In the genomic region with DNA sequence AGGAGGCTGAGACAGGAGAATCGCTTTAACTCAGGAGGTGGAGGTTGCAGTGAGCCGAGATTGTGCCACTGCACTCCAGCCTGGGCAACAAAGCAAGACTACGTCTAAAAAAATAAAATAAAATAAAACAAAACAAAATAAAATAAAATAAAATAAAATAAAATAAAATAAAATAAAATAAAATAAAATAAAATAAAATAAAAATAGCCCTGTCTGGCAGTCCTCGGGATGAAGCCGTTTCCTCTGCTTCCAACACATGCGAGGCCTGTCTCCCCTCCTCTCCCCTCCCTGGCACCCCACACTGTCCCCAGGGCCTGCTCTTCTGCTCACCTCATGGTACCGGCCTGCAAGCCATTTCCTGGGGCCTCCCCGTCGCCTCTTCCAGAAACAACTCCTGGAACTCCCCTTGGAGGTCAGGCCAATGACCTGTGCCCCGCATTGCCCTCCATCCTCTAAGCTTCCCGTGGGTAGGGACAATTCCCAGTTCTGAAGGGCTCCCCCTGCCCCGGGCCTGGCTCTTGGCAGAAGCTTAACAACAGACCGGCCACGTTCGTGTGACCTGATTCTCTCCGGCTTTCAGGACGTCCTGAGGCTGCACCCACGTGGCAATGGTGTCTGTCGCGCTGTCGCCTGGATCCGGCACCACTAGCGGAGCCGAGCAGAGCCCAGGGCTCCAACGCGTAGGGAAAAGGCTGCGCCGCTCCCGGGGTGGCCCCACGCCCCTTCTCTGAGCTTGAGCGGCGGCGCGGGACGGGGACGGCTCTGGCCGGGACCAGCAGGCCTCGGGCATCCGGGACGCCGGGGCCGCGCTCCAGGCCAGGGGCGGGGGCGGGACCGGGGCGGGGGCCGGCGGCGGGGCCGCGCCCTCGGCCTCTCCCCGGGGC, we compare ENCODE assay signal across 8 cellular contexts. TPM values are rescaled to one million over a fixed set of nuclear protein-coding genes. Genes with fewer than 3 reads are reported as not detected.
DNase-seq lines count a peak whose midpoint lies in the region; ATAC-seq and TF ChIP-seq lines count a peak whose summit lies in the region.

No MANE protein-coding gene starts in this region.

- H3K27me3 ChIP-seq in HL-60 (ENCODE audit: insufficient read depth, poor library complexity, severe bottlenecking) (no peaks in the 10 kb centered on the region), esophagus muscularis mucosa (no peaks in the 10 kb centered on the region), vagina (no peaks in the 10 kb centered on the region)
- no peaks in the 10 kb centered on the region for H3K27me3 ChIP-seq in naive thymus-derived CD4-positive, alpha-beta T cell (ENCODE audit: control insufficient read depth in 2 of 2, insufficient read depth in 2 of 2, low read length in 2 of 2)

- H3K4me1 Mint-ChIP-seq in activated CD4-positive, alpha-beta memory T cell treated with anti-CD3 and anti-CD28 coated beads, Interleukin-2, amount 10 ng/mL, durations not matched to agents 7 days and 5 days: peaks cover 45% of the 10 kb centered on the region
- peaks cover 19 to 47% (median 26%) of the 10 kb centered on the region in 7 donors for H3K4me1 Mint-ChIP-seq in naive thymus-derived CD4-positive, alpha-beta T cell

- DNase-seq in ELF-1 (ENCODE audit: low read depth, low spot score) (peak; percentile 43), HL-60 (ENCODE audit: low read depth in 1 of 2, low spot score in 1 of 2) (peak in 1 of 2 experiments; percentile 50), esophagus muscularis mucosa (ENCODE audit: extremely low spot score) (no peak), vagina (ENCODE audit: extremely low spot score in 2 of 2) (no peak), NCI-H187 treated with DMSO at 0.1 percent for 48 hours (lab: John Stamatoyannopoulos, UW) (no peak)
- peak; percentile 53 for DNase-seq in activated CD4-positive, alpha-beta memory T cell treated with anti-CD3 and anti-CD28 coated beads, Interleukin-2, amount 10 ng/mL, durations not matched to agents 7 days and 5 days
- peak in 2 of 9 donors; percentile 22 to 75 for DNase-seq in naive thymus-derived CD4-positive, alpha-beta T cell

- H3K27ac Mint-ChIP-seq in activated CD4-positive, alpha-beta memory T cell treated with anti-CD3 and anti-CD28 coated beads, Interleukin-2, amount 10 ng/mL, durations not matched to agents 7 days and 5 days: peak overlapping the region; percentile 71
- peak overlapping the region in 1 of 9 donors; percentile 91 for H3K27ac Mint-ChIP-seq in naive thymus-derived CD4-positive, alpha-beta T cell

- H3K27ac ChIP-seq in HL-60 (replicated peaks): peak overlapping the region; percentile 95
- H3K27ac ChIP-seq in esophagus muscularis mucosa (replicated peaks in 1 of 4): peak overlapping the region; percentile 78 to 89 (median 84)
- H3K27ac ChIP-seq in naive thymus-derived CD4-positive, alpha-beta T cell (ENCODE audit: low read depth, low read length): no peak overlapping the region
- H3K27ac ChIP-seq in vagina: peak overlapping the region; percentile 81

- no peaks in the 10 kb centered on the region for H3K36me3 ChIP-seq in esophagus muscularis mucosa
- no peaks in the 10 kb centered on the region for H3K36me3 ChIP-seq in naive thymus-derived CD4-positive, alpha-beta T cell (ENCODE audit: control insufficient read depth in 2 of 3, insufficient read depth in 3 of 3, low read length in 3 of 3)
- no peaks in the 10 kb centered on the region for H3K36me3 ChIP-seq in vagina

- peak overlapping the region; percentile 59 for H3K4me3 ChIP-seq in HL-60 (replicated peaks; ENCODE audit: insufficient read depth, low read length)
- H3K4me3 ChIP-seq in esophagus muscularis mucosa: peak overlapping the region; percentile 68 to 78 (median 72)
- peak overlapping the region; percentile 37 for H3K4me3 ChIP-seq in naive thymus-derived CD4-positive, alpha-beta T cell (ENCODE audit: low read length)
- H3K4me3 ChIP-seq in vagina: peak overlapping the region; percentile 56 to 62

- TF ChIP-seq POLR2A in esophagus muscularis mucosa (IDR thresholded peaks at IDR 0.05; ENCODE audit: low read depth): peak; percentile 35
- TF ChIP-seq POLR2A in vagina (IDR thresholded peaks at IDR 0.05): no peak

- CTCF ChIA-PET in activated CD4-positive, alpha-beta memory T cell treated with anti-CD3 and anti-CD28 coated beads, Interleukin-2, amount 10 ng/mL, durations not matched to agents 7 days and 5 days (lab: Charles Lee): interaction anchor here (3.2 kb wide), 1 partner anchor 30 kb away, joined by 9 read pairs; no protein-coding TSS in a partner anchor
- CTCF ChIA-PET in naive thymus-derived CD4-positive, alpha-beta T cell (lab: Charles Lee): no interaction called here

- TF ChIP-seq EP300 in esophagus muscularis mucosa (IDR thresholded peaks at IDR 0.05): no peak

- no peaks in the 10 kb centered on the region for H3K9me3 ChIP-seq in esophagus muscularis mucosa
- no peaks in the 10 kb centered on the region for H3K9me3 ChIP-seq in naive thymus-derived CD4-positive, alpha-beta T cell (ENCODE audit: control insufficient read depth in 2 of 3, low read length in 3 of 3)
- no peaks in the 10 kb centered on the region for H3K9me3 ChIP-seq in vagina

- TF ChIP-seq CTCF in HL-60 (IDR thresholded peaks at IDR 0.05; ENCODE audit: insufficient read depth, low read length): no peak
- TF ChIP-seq CTCF in esophagus muscularis mucosa (IDR thresholded peaks at IDR 0.05): no peak
- no peak for TF ChIP-seq CTCF in vagina (IDR thresholded peaks at IDR 0.05)

- H3K9me3 Mint-ChIP-seq in activated CD4-positive, alpha-beta memory T cell treated with anti-CD3 and anti-CD28 coated beads, Interleukin-2, amount 10 ng/mL, durations not matched to agents 7 days and 5 days: no peaks in the 10 kb centered on the region
- no peaks in the 10 kb centered on the region for H3K9me3 Mint-ChIP-seq in naive thymus-derived CD4-positive, alpha-beta T cell

- peak overlapping the region; percentile 81 for H3K4me3 Mint-ChIP-seq in activated CD4-positive, alpha-beta memory T cell treated with anti-CD3 and anti-CD28 coated beads, Interleukin-2, amount 10 ng/mL, durations not matched to agents 7 days and 5 days
- peak overlapping the region in 7 of 10 donors; percentile 32 to 89 (median 65) for H3K4me3 Mint-ChIP-seq in naive thymus-derived CD4-positive, alpha-beta T cell

- no peaks in the 10 kb centered on the region for H3K27me3 Mint-ChIP-seq in activated CD4-positive, alpha-beta memory T cell treated with anti-CD3 and anti-CD28 coated beads, Interleukin-2, amount 10 ng/mL, durations not matched to agents 7 days and 5 days
- peaks cover 0 to 30% (median 27%) of the 10 kb centered on the region in 5 donors for H3K27me3 Mint-ChIP-seq in naive thymus-derived CD4-positive, alpha-beta T cell

- WGBS in esophagus muscularis mucosa: 60% methylated on average over 10 of the region's 54 CpGs

- H3K4me1 ChIP-seq in esophagus muscularis mucosa (peaks cover 45 to 60% (median 55%) of the 10 kb centered on the region in 4 donors), vagina (peaks cover 45% of the 10 kb centered on the region)
- peaks cover 5 to 24% of the 10 kb centered on the region in 2 donors for H3K4me1 ChIP-seq in naive thymus-derived CD4-positive, alpha-beta T cell (ENCODE audit: control insufficient read depth in 2 of 2, insufficient read depth in 2 of 2, low read length in 2 of 2)

- no peaks in the 10 kb centered on the region for H3K36me3 Mint-ChIP-seq in activated CD4-positive, alpha-beta memory T cell treated with anti-CD3 and anti-CD28 coated beads, Interleukin-2, amount 10 ng/mL, durations not matched to agents 7 days and 5 days (ENCODE audit: low read depth)
- peaks cover 0 to 8% (median 0%) of the 10 kb centered on the region in 5 donors for H3K36me3 Mint-ChIP-seq in naive thymus-derived CD4-positive, alpha-beta T cell

- POLR2A ChIA-PET in activated CD4-positive, alpha-beta memory T cell treated with anti-CD3 and anti-CD28 coated beads, Interleukin-2, amount 10 ng/mL, durations not matched to agents 7 days and 5 days (lab: Charles Lee): interaction anchor here (0.7 to 1.8 kb wide), 11 partner anchors 9 to 211 kb away, joined by 3 to 8 read pairs (median 4); a partner anchor contains a TSS
- POLR2A ChIA-PET in naive thymus-derived CD4-positive, alpha-beta T cell (lab: Charles Lee): no interaction called here

- ATAC-seq in naive thymus-derived CD4-positive, alpha-beta T cell: peak; percentile 28
- ATAC-seq in GM18873 (IDR thresholded peaks at IDR 0.05; ENCODE audit: low FRiP score, unreplicated experiment): no peak

- intact Hi-C loops in esophagus muscularis mucosa (cut with DNase I): no loop called here
- intact Hi-C loops in naive thymus-derived CD4-positive, alpha-beta T cell (cut with micrococcal nuclease): loop anchor here in 1 of 2 donors (1.0 kb wide), 1 partner anchor 68 kb away; a partner anchor contains a TSS
- intact Hi-C loops in vagina (cut with DNase I): no loop called here

RNA-seq across cellular contexts. Expression of a gene that starts 0.5 kb away (rescaled TPM):
- total RNA-seq in activated CD4-positive, alpha-beta memory T cell treated with anti-CD3 and anti-CD28 coated beads, Interleukin-2, amount 10 ng/mL, durations not matched to agents 7 days and 5 days: 10 to 100 TPM; 41.5 to 42.0 TPM
- total RNA-seq in esophagus muscularis mucosa (100 to 1,000 TPM in 1 of 4 donors, 10 to 100 TPM in 3; 22.0 to 107 (median 45.5) TPM), vagina (11.3 TPM)
- total RNA-seq in naive thymus-derived CD4-positive, alpha-beta T cell: 10 to 100 TPM in 2 of 5 experiments, 1 to 10 TPM in 3; 3.9 to 51.2 (median 8.1) TPM
- under 1 TPM; 0.18 to 0.38 TPM for polyA plus RNA-seq in naive thymus-derived CD4-positive, alpha-beta T cell

Comparison
In these comparisons a context has a peak if more than half of its experiments do, and no peak if none do; other contexts are left out.
1. DNase-seq: peak in ELF-1 (single experiment) and activated CD4-positive, alpha-beta memory T cell treated with anti-CD3 and anti-CD28 coated beads, Interleukin-2, amount 10 ng/mL, durations not matched to agents 7 days and 5 days (single experiment); none in esophagus muscularis mucosa (single experiment), vagina (0 of 2) and NCI-H187 treated with DMSO at 0.1 percent for 48 hours (single experiment).
2. Peak in every context shown above with its lines, with median percentiles within 50 percentile points of each other: H3K4me3 ChIP-seq.